ENCODE assay signal across 8 cellular contexts in genomic region chr9:112378441-112379176, GRCh38. TPM values are rescaled to one million over a fixed set of nuclear protein-coding genes. Genes with fewer than 3 reads are reported as not detected.
DNase-seq lines count a peak whose midpoint lies in the region; ATAC-seq, FAIRE-seq and TF ChIP-seq lines count a peak whose summit lies in the region.

No MANE protein-coding gene starts in this region.

- H3K36me3 Mint-ChIP-seq in progenitor cell of endocrine pancreas (ENCODE audit: insufficient read depth) = peaks cover 5% of the 10 kb centered on the region

- no peak for TF ChIP-seq POLR2A in GM12891 (IDR thresholded peaks at IDR 0.05; ENCODE audit: low read depth, low read length)

- TF ChIP-seq CTCF in foreskin keratinocyte (conservative IDR thresholded peaks at IDR 0.05) (no peak), progenitor cell of endocrine pancreas (IDR thresholded peaks at IDR 0.05; ENCODE audit: unreplicated experiment) (no peak)

- peak overlapping the region; percentile 89 for H3K4me3 ChIP-seq in Jurkat, Clone E6-1 (ENCODE audit: low read length)

- H3K4me1 ChIP-seq in foreskin keratinocyte = peaks cover 8% of the 10 kb centered on the region

- H3K27me3 ChIP-seq in foreskin keratinocyte = no peaks in the 10 kb centered on the region

- peak overlapping the region; percentile 98 for H3K27ac Mint-ChIP-seq in progenitor cell of endocrine pancreas

- H3K4me1 Mint-ChIP-seq in progenitor cell of endocrine pancreas (ENCODE audit: low read depth) = peaks cover 26% of the 10 kb centered on the region

- H3K9me3 Mint-ChIP-seq in progenitor cell of endocrine pancreas (ENCODE audit: low read depth) = peaks cover under 1% of the 10 kb centered on the region

- FAIRE-seq in GM12891 (lab: Jason Lieb, UNC) = no peak

- ATAC-seq in GM21367 (IDR thresholded peaks at IDR 0.05; ENCODE audit: unreplicated experiment) (peak; percentile 3), foreskin keratinocyte (peak; percentile 29)

- peak; percentile 27 for DNase-seq in COLO668 (lab: John Stamatoyannopoulos, UW; ENCODE audit: unreplicated experiment)
- DNase-seq in Jurkat, Clone E6-1 (ENCODE audit: low read depth, low spot score) = no peak
- DNase-seq in activated T-cell treated with anti-CD3 and anti-CD28 coated beads for 48 hours (ENCODE audit: low read depth) = peak; percentile 23
- peak; percentile 37 to 45 for DNase-seq in foreskin keratinocyte
- no peak for DNase-seq in progenitor cell of endocrine pancreas (ENCODE audit: low spot score, unreplicated experiment)
- no peak for DNase-seq in activated gamma-delta T cell treated with Interleukin-2 at 50 U/mL for 16 hours
- no peak for DNase-seq in GM12891 (ENCODE audit: insufficient read length, low spot score)

- peak overlapping the region; percentile 85 for H3K4me3 Mint-ChIP-seq in progenitor cell of endocrine pancreas (ENCODE audit: low read depth)

- no peaks in the 10 kb centered on the region for H3K27me3 Mint-ChIP-seq in progenitor cell of endocrine pancreas

- peak overlapping the region; percentile 57 for H3K27ac ChIP-seq in foreskin keratinocyte

TF ChIP-seq in GM12891, 5 proteins besides CTCF, POLR2A, EP300 and RAD21:
- TF ChIP-seq POLR2AphosphoS5 (IDR thresholded peaks at IDR 0.05; ENCODE audit: low read depth, low read length) = no peak
- no peak for TF ChIP-seq POU2F2 (IDR thresholded peaks at IDR 0.05; ENCODE audit: low read depth, low read length)
- TF ChIP-seq PAX5 (IDR thresholded peaks at IDR 0.05; ENCODE audit: insufficient read depth, low read length, severe bottlenecking) = no peak
- TF ChIP-seq SPI1 (IDR thresholded peaks at IDR 0.05; ENCODE audit: low read depth, low read length) = no peak
- no peak for TF ChIP-seq TAF1 (IDR thresholded peaks at IDR 0.05; ENCODE audit: low read depth, low read length)

RNA-seq across cellular contexts. Expression of gene HSDL2, which starts 1.3 kb away (rescaled TPM):
- 34.0 TPM for polyA plus RNA-seq in Jurkat, Clone E6-1 (2012; ENCODE audit: insufficient read depth, insufficient read length)
- 23.1 and 25.5 TPM in 2 replicates for total RNA-seq in foreskin keratinocyte
- polyA plus RNA-seq in foreskin keratinocyte = 11.5 and 13.1 TPM in 2 replicates
- total RNA-seq in progenitor cell of endocrine pancreas = 25.9 and 27.8 TPM in 2 replicates
- 24.5 TPM for polyA plus RNA-seq in GM12891 (2012; ENCODE audit: low read depth, missing spikeins)

RNA-seq across cellular contexts. Expression of gene PTBP3, which starts 45.2 kb away (rescaled TPM):
- polyA plus RNA-seq in Jurkat, Clone E6-1 (2012; ENCODE audit: insufficient read depth, insufficient read length) = 35.6 TPM
- total RNA-seq in foreskin keratinocyte (62.1 and 67.8 TPM in 2 replicates), progenitor cell of endocrine pancreas (67.1 and 72.8 TPM in 2 replicates)
- 11.2 and 14.7 TPM in 2 replicates for polyA plus RNA-seq in foreskin keratinocyte
- polyA plus RNA-seq in GM12891 (2012; ENCODE audit: low read depth, missing spikeins) = 20.1 TPM

Comparison
In these comparisons a context has a peak if more than half of its experiments do, and no peak if none do; other contexts are left out.
1. DNase-seq: peak in COLO668 (single experiment), activated T-cell treated with anti-CD3 and anti-CD28 coated beads for 48 hours (single experiment) and foreskin keratinocyte (2 of 2); none in Jurkat, Clone E6-1 (single experiment), progenitor cell of endocrine pancreas (single experiment), activated gamma-delta T cell treated with Interleukin-2 at 50 U/mL for 16 hours (single experiment) and GM12891 (single experiment).